In the genomic region with DNA sequence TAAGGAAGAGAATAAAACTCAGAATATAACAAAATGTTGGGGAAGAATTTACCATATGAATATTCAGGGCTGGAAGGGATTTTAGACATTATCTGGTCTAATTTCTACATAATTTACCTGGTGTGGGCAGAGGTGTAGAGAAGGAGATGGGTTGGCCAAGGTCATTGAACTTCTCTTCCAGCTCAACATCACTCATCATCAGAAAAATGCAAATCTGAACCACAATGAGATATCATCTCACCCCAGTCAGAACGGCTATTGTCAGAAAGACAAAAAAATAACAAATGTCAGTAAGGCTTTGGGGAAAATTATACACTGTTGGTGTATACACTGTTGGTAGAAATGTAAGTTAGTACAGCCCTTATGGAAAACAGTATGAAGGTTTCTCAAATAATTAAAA, we compare ENCODE assay signal across 2 cellular contexts.
A peak's percentile ranks its signal among the peaks of the same experiment; 100 is the strongest.
TF ChIP-seq lines count a peak whose summit lies in the region.

No MANE protein-coding gene starts in this region.

TF ChIP-seq in SK-N-SH, 30 proteins besides CTCF, POLR2A, EP300 and RAD21:
- TF ChIP-seq, protein P1, sequence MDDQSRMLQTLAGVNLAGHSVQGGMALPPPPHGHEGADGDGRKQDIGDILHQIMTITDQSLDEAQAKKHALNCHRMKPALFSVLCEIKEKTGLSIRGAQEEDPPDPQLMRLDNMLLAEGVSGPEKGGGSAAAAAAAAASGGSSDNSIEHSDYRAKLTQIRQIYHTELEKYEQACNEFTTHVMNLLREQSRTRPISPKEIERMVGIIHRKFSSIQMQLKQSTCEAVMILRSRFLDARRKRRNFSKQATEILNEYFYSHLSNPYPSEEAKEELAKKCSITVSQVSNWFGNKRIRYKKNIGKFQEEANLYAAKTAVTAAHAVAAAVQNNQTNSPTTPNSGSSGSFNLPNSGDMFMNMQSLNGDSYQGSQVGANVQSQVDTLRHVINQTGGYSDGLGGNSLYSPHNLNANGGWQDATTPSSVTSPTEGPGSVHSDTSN (IDR thresholded peaks at IDR 0.05), result peak; percentile 10; the same call in 1 of the 2 replicates
- TF ChIP-seq, protein P2, sequence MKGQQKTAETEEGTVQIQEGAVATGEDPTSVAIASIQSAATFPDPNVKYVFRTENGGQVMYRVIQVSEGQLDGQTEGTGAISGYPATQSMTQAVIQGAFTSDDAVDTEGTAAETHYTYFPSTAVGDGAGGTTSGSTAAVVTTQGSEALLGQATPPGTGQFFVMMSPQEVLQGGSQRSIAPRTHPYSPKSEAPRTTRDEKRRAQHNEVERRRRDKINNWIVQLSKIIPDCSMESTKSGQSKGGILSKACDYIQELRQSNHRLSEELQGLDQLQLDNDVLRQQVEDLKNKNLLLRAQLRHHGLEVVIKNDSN (IDR thresholded peaks at IDR 0.05; ENCODE audit: borderline replicate concordance, low read depth), result no peak

TF ChIP-seq in SK-N-SH treated with all-trans-retinoic acid at 6 μM for 48 hours, 23 proteins besides CTCF, POLR2A, EP300 and RAD21 (continued from another document):
- TF ChIP-seq, protein P3, sequence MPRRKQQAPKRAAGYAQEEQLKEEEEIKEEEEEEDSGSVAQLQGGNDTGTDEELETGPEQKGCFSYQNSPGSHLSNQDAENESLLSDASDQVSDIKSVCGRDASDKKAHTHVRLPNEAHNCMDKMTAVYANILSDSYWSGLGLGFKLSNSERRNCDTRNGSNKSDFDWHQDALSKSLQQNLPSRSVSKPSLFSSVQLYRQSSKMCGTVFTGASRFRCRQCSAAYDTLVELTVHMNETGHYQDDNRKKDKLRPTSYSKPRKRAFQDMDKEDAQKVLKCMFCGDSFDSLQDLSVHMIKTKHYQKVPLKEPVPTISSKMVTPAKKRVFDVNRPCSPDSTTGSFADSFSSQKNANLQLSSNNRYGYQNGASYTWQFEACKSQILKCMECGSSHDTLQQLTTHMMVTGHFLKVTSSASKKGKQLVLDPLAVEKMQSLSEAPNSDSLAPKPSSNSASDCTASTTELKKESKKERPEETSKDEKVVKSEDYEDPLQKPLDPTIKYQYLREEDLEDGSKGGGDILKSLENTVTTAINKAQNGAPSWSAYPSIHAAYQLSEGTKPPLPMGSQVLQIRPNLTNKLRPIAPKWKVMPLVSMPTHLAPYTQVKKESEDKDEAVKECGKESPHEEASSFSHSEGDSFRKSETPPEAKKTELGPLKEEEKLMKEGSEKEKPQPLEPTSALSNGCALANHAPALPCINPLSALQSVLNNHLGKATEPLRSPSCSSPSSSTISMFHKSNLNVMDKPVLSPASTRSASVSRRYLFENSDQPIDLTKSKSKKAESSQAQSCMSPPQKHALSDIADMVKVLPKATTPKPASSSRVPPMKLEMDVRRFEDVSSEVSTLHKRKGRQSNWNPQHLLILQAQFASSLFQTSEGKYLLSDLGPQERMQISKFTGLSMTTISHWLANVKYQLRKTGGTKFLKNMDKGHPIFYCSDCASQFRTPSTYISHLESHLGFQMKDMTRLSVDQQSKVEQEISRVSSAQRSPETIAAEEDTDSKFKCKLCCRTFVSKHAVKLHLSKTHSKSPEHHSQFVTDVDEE (CRISPR knock-in tag; IDR thresholded peaks at IDR 0.05), result no peak
- TF ChIP-seq PPARA (CRISPR knock-in tag; IDR thresholded peaks at IDR 0.05; ENCODE audit: borderline replicate concordance) (no peak), OSR1 (CRISPR knock-in tag; IDR thresholded peaks at IDR 0.05) (no peak), GLIS3 (CRISPR knock-in tag; IDR thresholded peaks at IDR 0.05) (no peak), TOX (CRISPR knock-in tag; IDR thresholded peaks at IDR 0.05; ENCODE audit: borderline replicate concordance) (no peak), ZFP3 (CRISPR knock-in tag; IDR thresholded peaks at IDR 0.05) (no peak), CSDC2 (CRISPR knock-in tag; IDR thresholded peaks at IDR 0.05) (no peak), ZNF70 (CRISPR knock-in tag; IDR thresholded peaks at IDR 0.05) (no peak), TCF4 (CRISPR knock-in tag; IDR thresholded peaks at IDR 0.05; ENCODE audit: borderline replicate concordance) (no peak), ZC3H10 (CRISPR knock-in tag; IDR thresholded peaks at IDR 0.05) (no peak), ESRRG (CRISPR knock-in tag; IDR thresholded peaks at IDR 0.05) (no peak), ISL1 (CRISPR knock-in tag; IDR thresholded peaks at IDR 0.05) (no peak), ARNTL (CRISPR knock-in tag; IDR thresholded peaks at IDR 0.05; ENCODE audit: borderline replicate concordance, low read depth) (no peak)
- TF ChIP-seq, protein P4, sequence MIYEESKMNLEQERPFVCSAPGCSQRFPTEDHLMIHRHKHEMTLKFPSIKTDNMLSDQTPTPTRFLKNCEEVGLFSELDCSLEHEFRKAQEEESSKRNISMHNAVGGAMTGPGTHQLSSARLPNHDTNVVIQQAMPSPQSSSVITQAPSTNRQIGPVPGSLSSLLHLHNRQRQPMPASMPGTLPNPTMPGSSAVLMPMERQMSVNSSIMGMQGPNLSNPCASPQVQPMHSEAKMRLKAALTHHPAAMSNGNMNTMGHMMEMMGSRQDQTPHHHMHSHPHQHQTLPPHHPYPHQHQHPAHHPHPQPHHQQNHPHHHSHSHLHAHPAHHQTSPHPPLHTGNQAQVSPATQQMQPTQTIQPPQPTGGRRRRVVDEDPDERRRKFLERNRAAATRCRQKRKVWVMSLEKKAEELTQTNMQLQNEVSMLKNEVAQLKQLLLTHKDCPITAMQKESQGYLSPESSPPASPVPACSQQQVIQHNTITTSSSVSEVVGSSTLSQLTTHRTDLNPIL (CRISPR knock-in tag; IDR thresholded peaks at IDR 0.05; ENCODE audit: low read depth), result no peak
- TF ChIP-seq, protein P5, sequence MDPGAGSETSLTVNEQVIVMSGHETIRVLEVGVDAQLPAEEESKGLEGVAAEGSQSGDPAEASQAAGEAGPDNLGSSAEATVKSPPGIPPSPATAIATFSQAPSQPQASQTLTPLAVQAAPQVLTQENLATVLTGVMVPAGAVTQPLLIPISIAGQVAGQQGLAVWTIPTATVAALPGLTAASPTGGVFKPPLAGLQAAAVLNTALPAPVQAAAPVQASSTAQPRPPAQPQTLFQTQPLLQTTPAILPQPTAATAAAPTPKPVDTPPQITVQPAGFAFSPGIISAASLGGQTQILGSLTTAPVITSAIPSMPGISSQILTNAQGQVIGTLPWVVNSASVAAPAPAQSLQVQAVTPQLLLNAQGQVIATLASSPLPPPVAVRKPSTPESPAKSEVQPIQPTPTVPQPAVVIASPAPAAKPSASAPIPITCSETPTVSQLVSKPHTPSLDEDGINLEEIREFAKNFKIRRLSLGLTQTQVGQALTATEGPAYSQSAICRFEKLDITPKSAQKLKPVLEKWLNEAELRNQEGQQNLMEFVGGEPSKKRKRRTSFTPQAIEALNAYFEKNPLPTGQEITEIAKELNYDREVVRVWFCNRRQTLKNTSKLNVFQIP (CRISPR knock-in tag; IDR thresholded peaks at IDR 0.05; ENCODE audit: borderline replicate concordance, low read depth), result no peak
- TF ChIP-seq, protein P6, sequence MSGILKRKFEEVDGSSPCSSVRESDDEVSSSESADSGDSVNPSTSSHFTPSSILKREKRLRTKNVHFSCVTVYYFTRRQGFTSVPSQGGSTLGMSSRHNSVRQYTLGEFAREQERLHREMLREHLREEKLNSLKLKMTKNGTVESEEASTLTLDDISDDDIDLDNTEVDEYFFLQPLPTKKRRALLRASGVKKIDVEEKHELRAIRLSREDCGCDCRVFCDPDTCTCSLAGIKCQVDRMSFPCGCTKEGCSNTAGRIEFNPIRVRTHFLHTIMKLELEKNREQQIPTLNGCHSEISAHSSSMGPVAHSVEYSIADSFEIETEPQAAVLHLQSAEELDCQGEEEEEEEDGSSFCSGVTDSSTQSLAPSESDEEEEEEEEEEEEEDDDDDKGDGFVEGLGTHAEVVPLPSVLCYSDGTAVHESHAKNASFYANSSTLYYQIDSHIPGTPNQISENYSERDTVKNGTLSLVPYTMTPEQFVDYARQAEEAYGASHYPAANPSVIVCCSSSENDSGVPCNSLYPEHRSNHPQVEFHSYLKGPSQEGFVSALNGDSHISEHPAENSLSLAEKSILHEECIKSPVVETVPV (CRISPR knock-in tag; IDR thresholded peaks at IDR 0.05), result no peak
